Comparison of ENCODE assay signal across 19 cellular contexts in genomic region chr12:46468159-46468558, GRCh38.
A peak's percentile ranks its signal among the peaks of the same experiment; 100 is the strongest.
DNase-seq lines count a peak whose midpoint lies in the region; ATAC-seq, FAIRE-seq and TF ChIP-seq lines count a peak whose summit lies in the region.
"Had no signal": no experiment of that assay in that cellular context is flagged by ENCODE, and none has a peak within 500 bp of the region (broad histone marks: within the 10 kb centered on the region; RNA-seq: fewer than 3 reads in every experiment).

No MANE protein-coding gene starts in this region.

- peak overlapping the region; percentile 35 for H3K4me2 ChIP-seq in A549

- peaks cover 9% of the 10 kb centered on the region for H3K4me1 Mint-ChIP-seq in CD4-positive, alpha-beta T cell (ENCODE audit: low read depth)

- no peak for TF ChIP-seq CTCF in A549 (IDR thresholded peaks at IDR 0.05)
- TF ChIP-seq CTCF in Peyer's patch (IDR thresholded peaks at IDR 0.05) = peak in 4 of 6 experiments; percentile 4 to 55 (median 46)
- no peak for TF ChIP-seq CTCF in epithelial cell of esophagus (IDR thresholded peaks at IDR 0.05; ENCODE audit: insufficient read depth, low read depth, low read length, missing control alignments)
- no peak for TF ChIP-seq CTCF in thyroid gland (IDR thresholded peaks at IDR 0.05)
- no peak for TF ChIP-seq CTCF in CD4-positive, alpha-beta T cell (IDR thresholded peaks at IDR 0.05)

- no peak overlapping the region for H3K27ac Mint-ChIP-seq in CD4-positive, alpha-beta T cell
- H3K27ac Mint-ChIP-seq: CD4-positive, CD25-positive, alpha-beta regulatory T cell; natural killer cell; progenitor cell of endocrine pancreas had no signal

- no peaks in the 10 kb centered on the region for H3K36me3 Mint-ChIP-seq in CD4-positive, alpha-beta T cell (ENCODE audit: low read depth)

- TF ChIP-seq RAD21 in A549 (conservative IDR thresholded peaks at IDR 0.05 in 1 of 2, IDR thresholded peaks at IDR 0.05 in 1 of 2) = no peak

- peak in 1 of 2 experiments; percentile 85 for DNase-seq in A549 (ENCODE audit: low read depth in 1 of 2, low spot score in 1 of 2)
- DNase-seq in Peyer's patch = peak in 1 of 3 donors; percentile 69
- DNase-seq in epithelial cell of esophagus (ENCODE audit: low read depth) = peak; percentile 70
- DNase-seq in lung microvascular endothelial cell (ENCODE audit: low read depth in 2 of 2) = peak; percentile 57 to 69
- no peak for DNase-seq in thyroid gland
- no peak for DNase-seq in NOMO-1 treated with dmso at 0.1 percent for 144 hours (lab: John Stamatoyannopoulos, UW; ENCODE audit: unreplicated experiment)
- DNase-seq in CD4-positive, alpha-beta T cell = no peak
- DNase-seq: activated CD4-positive, alpha-beta T cell treated with anti-CD3 and anti-CD28 coated beads for 48 hours; activated naive CD4-positive, alpha-beta T cell; CD4-positive, CD25-positive, alpha-beta regulatory T cell; effector CD4-positive, alpha-beta T cell; natural killer cell; NCI-H1417 treated with DMSO at 0.1 percent for 48 hours; SJCRH30; stimulated activated naive CD4-positive, alpha-beta T cell; T-helper 9 cell had no signal

- peaks cover 39% of the 10 kb centered on the region for H3K4me1 ChIP-seq in A549
- H3K4me1 ChIP-seq in Peyer's patch = peaks cover 0 to 16% (median 0%) of the 10 kb centered on the region in 4 donors
- peaks cover 2 to 10% of the 10 kb centered on the region in 2 donors for H3K4me1 ChIP-seq in thyroid gland

- H3K9me3 ChIP-seq in A549 (peaks cover 3% of the 10 kb centered on the region; the same call in 1 of the 3 replicates), Peyer's patch (no peaks in the 10 kb centered on the region), thyroid gland (no peaks in the 10 kb centered on the region)
- no peaks in the 10 kb centered on the region for H3K9me3 ChIP-seq in CD4-positive, alpha-beta T cell (ENCODE audit: control insufficient read depth, low read length)

- no peak overlapping the region for H3K4me3 Mint-ChIP-seq in CD4-positive, alpha-beta T cell
- H3K4me3 Mint-ChIP-seq: CD4-positive, CD25-positive, alpha-beta regulatory T cell; natural killer cell had no signal

- H3K27me3 Mint-ChIP-seq in CD4-positive, alpha-beta T cell = no peaks in the 10 kb centered on the region
- H3K27me3 Mint-ChIP-seq: progenitor cell of endocrine pancreas had no signal

- FAIRE-seq in A549 (lab: Jason Lieb, UNC) = no peak

- intact Hi-C loops in thyroid gland (cut with DNase I) = no loop called here
- intact Hi-C loops in CD4-positive, alpha-beta T cell (cut with DNase I, micrococcal nuclease) = no loop called here

- peak in 1 of 2 experiments; percentile 39; a peak in 1 of 5 replicates for TF ChIP-seq EP300 in A549 (IDR thresholded peaks at IDR 0.05)

- no peaks in the 10 kb centered on the region for H3K36me3 ChIP-seq in Peyer's patch
- H3K36me3 ChIP-seq in thyroid gland = no peaks in the 10 kb centered on the region
- H3K36me3 ChIP-seq: SJCRH30 had no signal

- H3K27me3 ChIP-seq in Peyer's patch (no peaks in the 10 kb centered on the region), thyroid gland (no peaks in the 10 kb centered on the region)
- no peaks in the 10 kb centered on the region for H3K27me3 ChIP-seq in CD4-positive, alpha-beta T cell (ENCODE audit: control insufficient read depth, insufficient read depth, low read length)
- H3K27me3 ChIP-seq: SJCRH30 had no signal

- WGBS in A549 (ENCODE audit: missing lambda C conversion rate) = 39% methylated on average over 6 of the region's 6 CpGs
- WGBS in thyroid gland, 2 donors = 82 to 83% methylated on average over 6 of the region's 6 CpGs

- POLR2A ChIA-PET in A549 (lab: Yijun Ruan, JAX) = no interaction called here
- POLR2A ChIA-PET in CD4-positive, alpha-beta T cell (lab: Charles Lee) = no interaction called here

- peak; percentile 50 to 85; a peak in 4 of 6 replicates for ATAC-seq in A549
- no peak for ATAC-seq in HG02642 (IDR thresholded peaks at IDR 0.05; ENCODE audit: poor library complexity, unreplicated experiment)
- no peak for ATAC-seq in CD4-positive, alpha-beta T cell (ENCODE audit: poor library complexity)
- ATAC-seq: natural killer cell had no signal

- H3K9me3 Mint-ChIP-seq in CD4-positive, alpha-beta T cell = no peaks in the 10 kb centered on the region

- TF ChIP-seq POLR2A in A549 (IDR thresholded peaks at IDR 0.05; ENCODE audit: low read length) (no peak), Peyer's patch (IDR thresholded peaks at IDR 0.05) (no peak), thyroid gland (IDR thresholded peaks at IDR 0.05) (no peak)

- H3K27ac ChIP-seq in A549 (peak overlapping the region; percentile 47 to 76; a peak in 4 of 6 replicates), Peyer's patch (peak overlapping the region in 1 of 4 donors; percentile 66), thyroid gland (no peak overlapping the region)
- no peak overlapping the region for H3K27ac ChIP-seq in CD4-positive, alpha-beta T cell (ENCODE audit: low read depth, low read length)
- H3K27ac ChIP-seq: SJCRH30 had no signal

- H3K4me3 ChIP-seq in A549 (no peak overlapping the region), Peyer's patch (no peak overlapping the region), epithelial cell of esophagus (ENCODE audit: low read length) (no peak overlapping the region), thyroid gland (replicated peaks in 1 of 3) (no peak overlapping the region)
- H3K4me3 ChIP-seq: lung, SJCRH30 had no signal

- CTCF ChIA-PET in A549 (lab: Yijun Ruan, JAX) = interaction anchor here (1.0 kb wide), 1 partner anchor 558 kb away, joined by 3 read pairs; no protein-coding TSS in a partner anchor
- CTCF ChIA-PET in CD4-positive, alpha-beta T cell (lab: Charles Lee) = no interaction called here

TF ChIP-seq in A549, 52 proteins besides CTCF, POLR2A, EP300 and RAD21:
- TF ChIP-seq, protein P1, sequence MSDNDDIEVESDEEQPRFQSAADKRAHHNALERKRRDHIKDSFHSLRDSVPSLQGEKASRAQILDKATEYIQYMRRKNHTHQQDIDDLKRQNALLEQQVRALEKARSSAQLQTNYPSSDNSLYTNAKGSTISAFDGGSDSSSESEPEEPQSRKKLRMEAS (IDR thresholded peaks at IDR 0.05) = no peak
- TF ChIP-seq RARB (CRISPR knock-in tag; IDR thresholded peaks at IDR 0.05) (0 out of 2 replicates have a peak, but pooled peaks have one; percentile 52), HDAC2 (IDR thresholded peaks at IDR 0.05) (no peak), FOSL2 (IDR thresholded peaks at IDR 0.05) (no peak), FOSL2 (CRISPR knock-in tag; IDR thresholded peaks at IDR 0.05) (peak; percentile 74), ESRRA (IDR thresholded peaks at IDR 0.05; ENCODE audit: borderline replicate concordance, low read length) (no peak), HOXA7 (CRISPR knock-in tag; IDR thresholded peaks at IDR 0.05) (no peak), RCOR1 (IDR thresholded peaks at IDR 0.05; ENCODE audit: low read depth, low read length) (no peak), NR3C1 (IDR thresholded peaks at IDR 0.05) (no peak), SREBF2 (IDR thresholded peaks at IDR 0.05) (no peak), CHD2 (IDR thresholded peaks at IDR 0.05; ENCODE audit: low read length, partially characterized antibody) (no peak), HOXB13 (CRISPR knock-in tag; IDR thresholded peaks at IDR 0.05; ENCODE audit: low read depth) (no peak; the same call in 1 of the 2 replicates), HOXB5 (CRISPR knock-in tag; IDR thresholded peaks at IDR 0.05) (0 out of 2 replicates have a peak, but pooled peaks have one; percentile 22), JUN (IDR thresholded peaks at IDR 0.05) (no peak), GATA3 (IDR thresholded peaks at IDR 0.05; ENCODE audit: borderline replicate concordance) (peak; percentile 33; the same call in 1 of the 2 replicates), CEBPB (IDR thresholded peaks at IDR 0.05) (0 out of 4 replicates have a peak, but pooled peaks of 1 of the 2 experiments have one; percentile 8)

Comparison
In these comparisons a context has a peak if more than half of its experiments do, and no peak if none do; other contexts are left out.
1. ATAC-seq: peak in A549 (2 of 2); none in HG02642 (single experiment) and CD4-positive, alpha-beta T cell (single experiment).
2. DNase-seq: peak in epithelial cell of esophagus (single experiment) and lung microvascular endothelial cell (2 of 2); none in thyroid gland (0 of 2), NOMO-1 treated with dmso at 0.1 percent for 144 hours (single experiment) and CD4-positive, alpha-beta T cell (0 of 10).
3. H3K27ac ChIP-seq: peak in A549 (2 of 2); none in thyroid gland (0 of 3) and CD4-positive, alpha-beta T cell (single experiment).
4. CTCF ChIP-seq: peak in Peyer's patch (4 of 6); none in A549 (single experiment), epithelial cell of esophagus (single experiment), thyroid gland (0 of 6) and CD4-positive, alpha-beta T cell (single experiment).